Comparison of ENCODE assay signal across 8 cellular contexts in the genomic region with DNA sequence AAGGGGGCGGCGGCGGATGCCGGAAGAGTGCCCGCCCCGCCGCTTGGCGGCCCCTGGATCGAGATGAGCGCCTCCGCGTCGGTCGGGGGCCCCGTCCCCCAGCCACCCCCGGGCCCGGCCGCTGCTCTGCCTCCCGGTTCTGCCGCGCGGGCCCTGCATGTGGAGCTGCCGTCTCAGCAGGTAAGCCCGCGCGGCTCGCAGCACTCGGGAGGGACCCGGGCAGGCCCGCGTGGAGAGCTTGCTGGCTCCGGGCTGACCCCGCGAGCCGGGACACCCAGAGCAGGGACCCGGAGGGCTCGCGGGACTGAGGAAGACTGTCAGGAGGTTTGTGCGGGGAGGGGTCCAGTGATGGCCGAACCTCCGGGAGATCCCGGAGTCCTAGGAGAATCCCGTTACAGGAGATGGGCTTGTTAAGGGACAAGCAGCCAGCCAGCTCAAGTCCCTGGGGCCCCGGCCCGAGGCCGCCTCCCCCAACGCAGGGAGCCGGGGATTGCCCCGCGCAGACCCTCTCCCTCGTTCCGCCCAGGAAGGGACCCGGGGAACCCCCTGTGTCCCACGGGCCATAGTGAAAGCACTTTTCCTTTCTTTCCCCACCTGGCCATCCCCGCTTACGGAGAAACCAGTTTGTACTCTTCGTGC. TPM values are rescaled to one million over a fixed set of nuclear protein-coding genes. Genes with fewer than 3 reads are reported as not detected.
A peak's percentile ranks its signal among the peaks of the same experiment; 100 is the strongest.
DNase-seq lines count a peak whose midpoint lies in the region; ATAC-seq and TF ChIP-seq lines count a peak whose summit lies in the region.

No MANE protein-coding gene starts in this region.

- H2BK15ac ChIP-seq in IMR-90 (ENCODE audit: low read depth, low read length) = no peak overlapping the region

- TF ChIP-seq CTCF in Calu3 (IDR thresholded peaks at IDR 0.05; ENCODE audit: unreplicated experiment) (no peak), IMR-90 (conservative IDR thresholded peaks at IDR 0.05; ENCODE audit: low read depth, low read length) (no peak), natural killer cell (IDR thresholded peaks at IDR 0.05) (no peak), tibial artery (IDR thresholded peaks at IDR 0.05) (no peak)

- no TSS peak for BruUV-seq in Calu3 (replicated peaks; lab: Mats Ljungman, UMichigan)
- BruUV-seq in IMR-90 (replicated peaks; lab: Mats Ljungman, UMichigan) = no TSS peak

- TF ChIP-seq POLR2A in IMR-90 (IDR thresholded peaks at IDR 0.05; ENCODE audit: low read depth, low read length) (peak; percentile 45; the same call in 1 of the 2 replicates), erythroblast (IDR thresholded peaks at IDR 0.05; ENCODE audit: low read length) (peak; percentile 33)

- H3K4me1 Mint-ChIP-seq in Calu3 (ENCODE audit: low read depth, unreplicated experiment) (peaks cover 12% of the 10 kb centered on the region), natural killer cell (peaks cover 7 to 21% of the 10 kb centered on the region in 2 donors)

- H3K27me3 ChIP-seq in IMR-90 (ENCODE audit: control insufficient read depth, insufficient read depth, low read length) (no peaks in the 10 kb centered on the region), tibial artery (no peaks in the 10 kb centered on the region)

- no peak overlapping the region for H2BK20ac ChIP-seq in IMR-90 (ENCODE audit: low read depth, low read length)

- H2AK5ac ChIP-seq in IMR-90 (ENCODE audit: low read depth, low read length) = no peak overlapping the region; the same call in 1 of the 2 replicates

- no peaks in the 10 kb centered on the region for H3K36me3 Mint-ChIP-seq in Calu3 (ENCODE audit: insufficient read depth, unreplicated experiment)
- H3K36me3 Mint-ChIP-seq in natural killer cell = no peaks in the 10 kb centered on the region

- H3K27me3 Mint-ChIP-seq in Calu3 (ENCODE audit: unreplicated experiment) (no peaks in the 10 kb centered on the region), natural killer cell (ENCODE audit: low read depth in 2 of 2) (no peaks in the 10 kb centered on the region)

- peak overlapping the region; percentile 73 for H3K9ac ChIP-seq in IMR-90 (ENCODE audit: low read depth, low read length)

- H3K56ac ChIP-seq in IMR-90 (ENCODE audit: extremely low read depth, insufficient read depth, low read length) = peak overlapping the region; percentile 43; the same call in 1 of the 2 replicates

- WGBS in IMR-90 (ENCODE audit: extremely low coverage in 2 of 2, insufficient read length in 1 of 2), 2 experiments = 0% methylated on average over 23 of the region's 57 CpGs; no CpG with 5 or more reads in 1 of the 2 experiments

- ATAC-seq in GM21447 (IDR thresholded peaks at IDR 0.05; ENCODE audit: unreplicated experiment) (peak; percentile 11), IMR-90 (ENCODE audit: low read depth) (peak; percentile 25), natural killer cell (peak in 1 of 3 donors; percentile 5)

- DNase-seq in Calu3 (peak; percentile 24), IMR-90 (peak; percentile 29), erythroblast (lab: John Stamatoyannopoulos, UW) (peak in 1 of 2 experiments; percentile 53), natural killer cell (peak; percentile 55), tibial artery (peak in 1 of 2 donors; percentile 36), KBM-7 (no peak)
- DNase-seq in activated CD4-positive, alpha-beta T cell treated with anti-CD3 and anti-CD28 coated beads, Interleukin-2, amount 50 U/mL, for 4 hours = peak; percentile 13 to 16

- no peak overlapping the region for H2BK120ac ChIP-seq in IMR-90 (ENCODE audit: low read depth, low read length)

- H3K9me3 ChIP-seq in IMR-90 (ENCODE audit: control insufficient read depth, insufficient read depth, low read length) (no peaks in the 10 kb centered on the region), tibial artery (no peaks in the 10 kb centered on the region)

- no peak overlapping the region for H3K4me3 Mint-ChIP-seq in Calu3 (ENCODE audit: low read depth, unreplicated experiment)
- H3K4me3 Mint-ChIP-seq in natural killer cell = peak overlapping the region; percentile 96

- H3K27ac ChIP-seq in IMR-90 (ENCODE audit: insufficient read depth, low read length) (peak overlapping the region; percentile 47), tibial artery (peak overlapping the region; percentile 91 to 94)

- no peak for TF ChIP-seq RAD21 in IMR-90 (IDR thresholded peaks at IDR 0.05; ENCODE audit: low read length)

- H3K79me1 ChIP-seq in IMR-90 (ENCODE audit: low read depth in 1 of 2, low read length in 2 of 2) = peaks cover 18 to 40% of the 10 kb centered on the region in 2 experiments; a peak in 3 of 4 replicates

- H3K36me3 ChIP-seq in IMR-90 (ENCODE audit: control insufficient read depth, insufficient read depth, low read length) (no peaks in the 10 kb centered on the region), tibial artery (no peaks in the 10 kb centered on the region)

- POLR2A ChIA-PET in IMR-90 (lab: Charles Lee; ENCODE audit: unreplicated experiment) = no interaction called here

- no peak overlapping the region for H4K5ac ChIP-seq in IMR-90 (ENCODE audit: low read depth, low read length)

- H3K4ac ChIP-seq in IMR-90 (ENCODE audit: low read depth, low read length) = no peak overlapping the region; the same call in 1 of the 2 replicates

- intact Hi-C loops in Calu3 (cut with micrococcal nuclease; ENCODE audit: unreplicated experiment) (loop anchor here (5.0 kb wide), 1 partner anchor 52 kb away; no protein-coding TSS in a partner anchor), IMR-90 (cut with micrococcal nuclease) (loop anchor here (5.0 kb wide), 1 partner anchor 52 kb away; no protein-coding TSS in a partner anchor), natural killer cell (cut with micrococcal nuclease) (loop anchor here (5.0 to 10.0 kb wide), 3 partner anchors 52 to 1323 kb away; a partner anchor contains a TSS), tibial artery (cut with DNase I; ENCODE audit: low total_unique reads) (loop anchor here (5.0 kb wide), 1 partner anchor 52 kb away; no protein-coding TSS in a partner anchor)

- H3K14ac ChIP-seq in IMR-90 (replicated peaks; ENCODE audit: low read depth, low read length) = peak overlapping the region; percentile 26

- H2AFZ ChIP-seq in IMR-90 (replicated peaks; ENCODE audit: low read length, poor library complexity) = peak overlapping the region; percentile 99

- no peak overlapping the region for H4K91ac ChIP-seq in IMR-90 (ENCODE audit: insufficient read depth, low read depth, low read length)

- peaks cover 8% of the 10 kb centered on the region for H3K4me1 ChIP-seq in IMR-90 (ENCODE audit: control insufficient read depth, insufficient read depth, low read length)
- peaks cover 0 to 48% (median 11%) of the 10 kb centered on the region in 4 donors for H3K4me1 ChIP-seq in tibial artery

- H3K4me3 ChIP-seq in IMR-90 (ENCODE audit: insufficient read depth, low read depth, low read length) = peak overlapping the region; percentile 59
- peak overlapping the region; percentile 87 to 91 for H3K4me3 ChIP-seq in tibial artery

- peak overlapping the region; percentile 47; the same call in 1 of the 2 replicates for H3K23ac ChIP-seq in IMR-90 (ENCODE audit: low read depth, low read length)

- peaks cover 11% of the 10 kb centered on the region; the same call in 1 of the 2 replicates for H4K20me1 ChIP-seq in IMR-90 (ENCODE audit: insufficient read depth, low read length)

- no peak overlapping the region; the same call in 1 of the 2 replicates for H3K18ac ChIP-seq in IMR-90 (ENCODE audit: low read depth, low read length)

- peak overlapping the region; percentile 17 for H2BK5ac ChIP-seq in IMR-90 (ENCODE audit: low read depth, low read length, poor library complexity, severe bottlenecking)

- H2AK9ac ChIP-seq in IMR-90 (replicated peaks; ENCODE audit: low read depth, low read length, poor library complexity) = peak overlapping the region; percentile 88

- H3K9me1 ChIP-seq in IMR-90 (ENCODE audit: insufficient read depth, low read length) = no peaks in the 10 kb centered on the region

- dilution Hi-C loops in IMR-90 (cut with HindIII; ENCODE audit: low sequenced_read_pairs, unreplicated experiment) = no loop called here

- no peaks in the 10 kb centered on the region for H3K9me3 Mint-ChIP-seq in Calu3 (ENCODE audit: low read depth, unreplicated experiment)
- no peaks in the 10 kb centered on the region for H3K9me3 Mint-ChIP-seq in natural killer cell

- in situ Hi-C loops in IMR-90 (cut with MboI; ENCODE audit: low sequenced_read_pairs) (no loop called here), KBM-7 (cut with MboI; ENCODE audit: low pct_unique_long_range_greater_than_20kb, low sequenced_read_pairs) (no loop called here)

- peak overlapping the region; percentile 93 for H3K4me2 ChIP-seq in IMR-90 (ENCODE audit: low read depth, low read length)

- H4K8ac ChIP-seq in IMR-90 (ENCODE audit: low read depth in 2 of 2, low read length in 2 of 2) = peak overlapping the region in 1 of 2 experiments; percentile 8; a peak in 1 of 4 replicates

- CTCF ChIA-PET in Calu3 (lab: Charles Lee) = no interaction called here
- CTCF ChIA-PET in IMR-90 (lab: Yijun Ruan, JAX) = no interaction called here

- peak overlapping the region; percentile 92 for H3K27ac Mint-ChIP-seq in Calu3 (ENCODE audit: unreplicated experiment)
- H3K27ac Mint-ChIP-seq in natural killer cell = no peak overlapping the region

TF ChIP-seq in IMR-90, 13 proteins besides CTCF, POLR2A, EP300 and RAD21 (continues in another document):
- TF ChIP-seq, protein P1, sequence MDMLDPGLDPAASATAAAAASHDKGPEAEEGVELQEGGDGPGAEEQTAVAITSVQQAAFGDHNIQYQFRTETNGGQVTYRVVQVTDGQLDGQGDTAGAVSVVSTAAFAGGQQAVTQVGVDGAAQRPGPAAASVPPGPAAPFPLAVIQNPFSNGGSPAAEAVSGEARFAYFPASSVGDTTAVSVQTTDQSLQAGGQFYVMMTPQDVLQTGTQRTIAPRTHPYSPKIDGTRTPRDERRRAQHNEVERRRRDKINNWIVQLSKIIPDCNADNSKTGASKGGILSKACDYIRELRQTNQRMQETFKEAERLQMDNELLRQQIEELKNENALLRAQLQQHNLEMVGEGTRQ (IDR thresholded peaks at IDR 0.05; ENCODE audit: low read depth, low read length) = no peak
- TF ChIP-seq RCOR1 (IDR thresholded peaks at IDR 0.05; ENCODE audit: insufficient replicate concordance, low read length) (no peak), MAFK (IDR thresholded peaks at IDR 0.05; ENCODE audit: low read depth, low read length) (no peak), BHLHE40 (IDR thresholded peaks at IDR 0.05; ENCODE audit: low read depth, low read length) (no peak), NFE2L2 (IDR thresholded peaks at IDR 0.05; ENCODE audit: low read depth, low read length) (no peak)

RNA-seq across cellular contexts. Expression of a gene that starts 0.5 kb away (rescaled TPM):
- total RNA-seq in Calu3 (2022) = 18.5 and 26.6 TPM in 2 replicates
- 10.9 and 12.8 TPM in 2 replicates for total RNA-seq in IMR-90 (2012; rRNA removed)
- 5.3 and 5.6 TPM in 2 replicates for polyA plus RNA-seq in IMR-90 (2012; rRNA removed)
- 2.4 and 3.7 TPM in 2 replicates for polyA plus RNA-seq in IMR-90 (2012; cell fraction: cytosol; rRNA removed)
- polyA plus RNA-seq in IMR-90 (2012; cell fraction: nucleus; rRNA removed; ENCODE audit: low replicate concordance) = 7.0 and 12.4 TPM in 2 replicates
- 10 to 100 TPM; 39.9 to 52.5 (median 41.4) TPM for total RNA-seq in natural killer cell

RNA-seq across cellular contexts. Expression of a gene that starts 46.9 kb away (rescaled TPM):
- total RNA-seq in Calu3 (2022) (3.9 and 7.5 TPM in 2 replicates), IMR-90 (2012; rRNA removed) (2.2 and 2.3 TPM in 2 replicates), natural killer cell (1 to 10 TPM in 1 of 3 donors, under 1 TPM in 2; 0.24 to 2.8 (median 0.75) TPM)
- 1.7 and 2.4 TPM in 2 replicates for polyA plus RNA-seq in IMR-90 (2012; rRNA removed)
- 0.86 and 1.9 TPM in 2 replicates for polyA plus RNA-seq in IMR-90 (2012; cell fraction: cytosol; rRNA removed)
- 1.1 and 1.2 TPM in 2 replicates for polyA plus RNA-seq in IMR-90 (2012; cell fraction: nucleus; rRNA removed; ENCODE audit: low replicate concordance)
